ENCODE assay signal across 14 cellular contexts in genomic region chr19:6587998-6588507, GRCh38. TPM values are rescaled to one million over a fixed set of nuclear protein-coding genes. Genes with fewer than 3 reads are reported as not detected.
DNase-seq lines count a peak whose midpoint lies in the region; ATAC-seq, FAIRE-seq and TF ChIP-seq lines count a peak whose summit lies in the region.
"Had no signal": no experiment of that assay in that cellular context is flagged by ENCODE, and none has a peak within 500 bp of the region (broad histone marks: within the 10 kb centered on the region; RNA-seq: fewer than 3 reads in every experiment).

No MANE protein-coding gene starts in this region.

- H3K36me3 Mint-ChIP-seq in MCF 10A (ENCODE audit: insufficient read depth, unreplicated experiment) = peaks cover 36% of the 10 kb centered on the region
- H3K36me3 Mint-ChIP-seq: mesothelial cell of epicardium had no signal

- H3K4me1 ChIP-seq in mammary epithelial cell (ENCODE audit: insufficient read depth, low read length) (peaks cover 18% of the 10 kb centered on the region), OCI-LY1 (ENCODE audit: insufficient read depth, low read length, severe bottlenecking) (peaks cover 42% of the 10 kb centered on the region), H1 (replicated peaks in 1 of 4; ENCODE audit: control insufficient read depth in 3 of 4, insufficient read depth in 4 of 4, low read length in 3 of 4) (peaks cover 0 to 16% (median 8%) of the 10 kb centered on the region in 4 experiments)
- H3K4me1 ChIP-seq: breast epithelium had no signal

- H4K5ac ChIP-seq in H1 (ENCODE audit: insufficient read length, low read depth, low read length) = no peak overlapping the region

- no peak overlapping the region; the same call in 1 of the 2 replicates for H3K18ac ChIP-seq in H1 (ENCODE audit: extremely low read depth, low read length)

- intact Hi-C loops in mammary epithelial cell (cut with micrococcal nuclease) = loop anchor here (2.0 kb wide), 1 partner anchor 45 kb away; no protein-coding TSS in a partner anchor
- intact Hi-C loops in MCF 10A (cut with micrococcal nuclease) = no loop called here

- H3K36me3 ChIP-seq in mammary epithelial cell (ENCODE audit: insufficient read depth, low read length) (no peaks in the 10 kb centered on the region), OCI-LY1 (ENCODE audit: insufficient read depth, low read length) (peaks cover 66% of the 10 kb centered on the region), H1 (ENCODE audit: control insufficient read depth in 2 of 4, insufficient read depth in 4 of 4, low read length in 3 of 4) (no peaks in the 10 kb centered on the region)
- H3K36me3 ChIP-seq: breast epithelium had no signal

- H3K14ac ChIP-seq in H1 (ENCODE audit: insufficient read length) = no peak overlapping the region

- CTCF ChIA-PET in mammary epithelial cell (lab: Charles Lee; ENCODE audit: low non-redundant PET) = no interaction called here
- CTCF ChIA-PET in MCF 10A (lab: Yijun Ruan, JAX) = interaction anchor here (0.6 kb wide), 1 partner anchor 276 kb away, joined by 4 read pairs; no protein-coding TSS in a partner anchor
- CTCF ChIA-PET in H1 (lab: Charles Lee; ENCODE audit: partially characterized antibody) = interaction anchor here (0.8 to 1.7 kb wide), 6 partner anchors 15 to 53 kb away, joined by 3 to 8 read pairs (median 3); no protein-coding TSS in a partner anchor

- dilution Hi-C loops in mammary epithelial cell (cut with HindIII; ENCODE audit: low sequenced_read_pairs) = loop anchor here (5.0 kb wide), 1 partner anchor 51 kb away; no protein-coding TSS in a partner anchor

- in situ Hi-C loops in mammary epithelial cell (cut with MboI; ENCODE audit: low sequenced_read_pairs in 2 of 2) = no loop called here

- POLR2A ChIA-PET in MCF 10A (lab: Yijun Ruan, JAX) (interaction anchor here (0.8 to 2.3 kb wide), 2 partner anchors 10 to 12 kb away, joined by 3 to 5 read pairs; no protein-coding TSS in a partner anchor), H1 (lab: Charles Lee; ENCODE audit: partially characterized antibody) (interaction anchor here (0.8 to 4.3 kb wide), 4 partner anchors 36 to 150 kb away, joined by 3 to 72 read pairs (median 5); partner anchors contain the start of genes GPR108 and TNFSF9)

- no peak overlapping the region for H3K4ac ChIP-seq in H1 (replicated peaks; ENCODE audit: insufficient read length, low read depth, low read length)

- H3K9ac ChIP-seq in mammary epithelial cell (ENCODE audit: insufficient read depth, low read length) (no peak overlapping the region), OCI-LY1 (ENCODE audit: low read length) (peak overlapping the region; percentile 99), H1 (replicated peaks in 1 of 4; ENCODE audit: extremely low read depth in 1 of 4, low read depth in 3 of 4, low read length in 3 of 4) (no peak overlapping the region)
- H3K9ac ChIP-seq: GM23248 had no signal

- no peak overlapping the region for H3K4me3 ChIP-seq in mammary epithelial cell (replicated peaks in 1 of 3; ENCODE audit: insufficient read depth in 1 of 3, low read depth in 2 of 3, low read length in 3 of 3)
- peak overlapping the region; percentile 91 for H3K4me3 ChIP-seq in OCI-LY1 (ENCODE audit: low read depth, low read length, poor library complexity, severe bottlenecking)
- H3K4me3 ChIP-seq in H1 (ENCODE audit: extremely low read depth in 1 of 4, insufficient read depth in 2 of 4, low read depth in 3 of 4, low read length in 4 of 4) = peak overlapping the region; percentile 54 to 66 (median 58); a peak in 5 of 8 replicates

- no peak overlapping the region for H4K8ac ChIP-seq in H1 (ENCODE audit: extremely low read depth, insufficient read depth, low read length)

- no peaks in the 10 kb centered on the region for H3K9me2 ChIP-seq in OCI-LY1 (ENCODE audit: low read depth, low read length)

- H2AFZ ChIP-seq in mammary epithelial cell (ENCODE audit: low read depth, low read length) (no peak overlapping the region), OCI-LY1 (ENCODE audit: low read length) (no peak overlapping the region), H1 (ENCODE audit: low read length) (no peak overlapping the region)

- no peak overlapping the region for H3K27ac Mint-ChIP-seq in MCF 10A (ENCODE audit: low read depth, unreplicated experiment)
- H3K27ac Mint-ChIP-seq in stimulated activated naive CD8-positive, alpha-beta T cell treated with anti-CD3 and anti-CD28 coated beads, Interleukin-15, amount 100 ng/mL, for 72 hours = peak overlapping the region in 1 of 2 donors; percentile 54
- H3K27ac Mint-ChIP-seq: mesothelial cell of epicardium had no signal

- H2AK5ac ChIP-seq in H1 (ENCODE audit: low read depth, low read length) = no peak overlapping the region

- H3K27ac ChIP-seq in mammary epithelial cell (ENCODE audit: insufficient read depth, low read depth, low read length) = no peak overlapping the region
- peak overlapping the region; percentile 97 for H3K27ac ChIP-seq in OCI-LY1 (ENCODE audit: low read depth, low read length, poor library complexity, severe bottlenecking)
- no peak overlapping the region for H3K27ac ChIP-seq in H1 (ENCODE audit: low read depth, low read length)
- H3K27ac ChIP-seq: breast epithelium, GM23248 had no signal

- H3K9me3 ChIP-seq in mammary epithelial cell (replicated peaks; ENCODE audit: insufficient read depth, low read length) (no peaks in the 10 kb centered on the region), OCI-LY1 (ENCODE audit: low read length) (no peaks in the 10 kb centered on the region), H1 (ENCODE audit: insufficient read depth in 2 of 2, low read depth in 1 of 2, low read length in 1 of 2) (no peaks in the 10 kb centered on the region; a peak in 1 of 4 replicates)
- H3K9me3 ChIP-seq: breast epithelium had no signal

- 0 out of 2 replicates have a peak, but pooled peaks cover under 1% of the 10 kb centered on the region for H3F3A ChIP-seq in OCI-LY1 (ENCODE audit: insufficient read depth, low read length)

- no peak for FAIRE-seq in H1 (lab: Jason Lieb, UNC)

- H3K23me2 ChIP-seq in H1 (ENCODE audit: low read depth, low read length) = peaks cover 17% of the 10 kb centered on the region

- peak overlapping the region; percentile 96 for H3K4me2 ChIP-seq in mammary epithelial cell (ENCODE audit: insufficient read depth, low read depth, low read length)
- peak overlapping the region; percentile 79 for H3K4me2 ChIP-seq in OCI-LY1 (ENCODE audit: low read length)
- peak overlapping the region; percentile 74 to 96 for H3K4me2 ChIP-seq in H1 (ENCODE audit: insufficient read depth in 1 of 2, low read depth in 2 of 2, low read length in 2 of 2)

- no peaks in the 10 kb centered on the region for H3K27me3 Mint-ChIP-seq in MCF 10A (ENCODE audit: insufficient read depth, unreplicated experiment)
- H3K27me3 Mint-ChIP-seq in stimulated activated naive CD8-positive, alpha-beta T cell treated with anti-CD3 and anti-CD28 coated beads, Interleukin-15, amount 100 ng/mL, for 72 hours = peaks cover 52% of the 10 kb centered on the region

- DNase-seq in mammary epithelial cell = no peak
- no peak for DNase-seq in MCF 10A (ENCODE audit: unreplicated experiment)
- peak in 1 of 2 experiments; percentile 45 for DNase-seq in H1 (ENCODE audit: low read depth in 1 of 2, low spot score in 2 of 2)
- DNase-seq in stimulated activated naive CD8-positive, alpha-beta T cell treated with anti-CD3 and anti-CD28 coated beads, Interleukin-15, amount 100 ng/mL, for 72 hours = no peak
- no peak for DNase-seq in GM20000 (ENCODE audit: low spot score)
- DNase-seq: NCI-H1930; stimulated activated CD4-positive, alpha-beta T cell treated with anti-CD3 and anti-CD28 coated beads, Interleukin-2, amount 100 ng/mL, for 48 hours; T1000 had no signal

- H3K9me3 Mint-ChIP-seq in MCF 10A (ENCODE audit: unreplicated experiment) = no peaks in the 10 kb centered on the region
- no peaks in the 10 kb centered on the region for H3K9me3 Mint-ChIP-seq in stimulated activated naive CD8-positive, alpha-beta T cell treated with anti-CD3 and anti-CD28 coated beads, Interleukin-15, amount 100 ng/mL, for 72 hours
- H3K9me3 Mint-ChIP-seq: mesothelial cell of epicardium had no signal

- no peaks in the 10 kb centered on the region for H3K27me3 ChIP-seq in mammary epithelial cell (ENCODE audit: insufficient read depth, low read length)
- H3K27me3 ChIP-seq in OCI-LY1 (ENCODE audit: insufficient read depth, low read length) = no peaks in the 10 kb centered on the region
- peaks cover 29 to 64% (median 58%) of the 10 kb centered on the region in 4 experiments for H3K27me3 ChIP-seq in H1 (replicated peaks in 1 of 4; ENCODE audit: control insufficient read depth in 3 of 4, extremely low read depth in 1 of 4, insufficient read depth in 3 of 4, low read length in 3 of 4)

- TF ChIP-seq CTCF in mammary epithelial cell (conservative IDR thresholded peaks at IDR 0.05 in 1 of 2, IDR thresholded peaks at IDR 0.05 in 1 of 2; ENCODE audit: extremely low read depth in 1 of 2, insufficient read depth in 1 of 2, low read depth in 1 of 2, low read length in 2 of 2) (no peak), MCF 10A (IDR thresholded peaks at IDR 0.05; ENCODE audit: unreplicated experiment) (no peak), OCI-LY1 (IDR thresholded peaks at IDR 0.05; ENCODE audit: low read length) (no peak), H1 (IDR thresholded peaks at IDR 0.05; ENCODE audit: control extremely low read depth in 1 of 3, insufficient read depth in 1 of 3, low read depth in 1 of 3, low read length in 3 of 3) (no peak), GM20000 (IDR thresholded peaks at IDR 0.05; ENCODE audit: extremely low read depth, missing control alignments) (no peak)

- 48% methylated on average over 9 of the region's 9 CpGs for WGBS in mammary epithelial cell (ENCODE audit: low coverage, missing lambda C conversion rate)
- WGBS in H1 (ENCODE audit: extremely low coverage in 1 of 2, insufficient coverage in 1 of 2, insufficient read length in 1 of 2, insufficient replicate concordance in 2 of 2, low coverage in 1 of 2, low lambda C conversion rate in 2 of 2, missing lambda C conversion rate in 1 of 2), 2 experiments = 7% methylated on average over 9 of the region's 9 CpGs; no CpG with 5 or more reads in 1 of the 2 experiments

- no peak overlapping the region for H2BK20ac ChIP-seq in H1 (ENCODE audit: low read length)

- no peak overlapping the region for H2BK120ac ChIP-seq in H1 (replicated peaks; ENCODE audit: low read depth, low read length)

- ATAC-seq in stimulated activated naive CD8-positive, alpha-beta T cell treated with anti-CD3 and anti-CD28 coated beads, Interleukin-15, amount 100 ng/mL, for 72 hours = peak; percentile 26
- ATAC-seq in GM18502 (IDR thresholded peaks at IDR 0.05; ENCODE audit: poor library complexity, unreplicated experiment) = no peak
- no peak for ATAC-seq in GM18520 (IDR thresholded peaks at IDR 0.05; ENCODE audit: unreplicated experiment)

- no peak overlapping the region for H3K56ac ChIP-seq in H1 (replicated peaks; ENCODE audit: insufficient read length, low read depth, low read length)

- no peak overlapping the region for H3K23ac ChIP-seq in H1 (ENCODE audit: insufficient read length)

- BruUV-seq in mammary epithelial cell (replicated peaks; lab: Mats Ljungman, UMichigan) (no TSS peak), MCF 10A (replicated peaks; lab: Mats Ljungman, UMichigan) (no TSS peak)

- TF ChIP-seq POLR2A in H1 (IDR thresholded peaks at IDR 0.05; ENCODE audit: control extremely low read depth in 1 of 2, low read depth in 2 of 2, low read length in 2 of 2) = no peak

- H2BK15ac ChIP-seq in H1 (ENCODE audit: low read length) = no peak overlapping the region

- no peak overlapping the region for H3K4me3 Mint-ChIP-seq in MCF 10A (ENCODE audit: unreplicated experiment)
- peak overlapping the region; percentile 85 to 96 for H3K4me3 Mint-ChIP-seq in stimulated activated naive CD8-positive, alpha-beta T cell treated with anti-CD3 and anti-CD28 coated beads, Interleukin-15, amount 100 ng/mL, for 72 hours

- H3K4me1 Mint-ChIP-seq in MCF 10A (ENCODE audit: insufficient read depth, unreplicated experiment) = peaks cover 39% of the 10 kb centered on the region
- peaks cover 64% of the 10 kb centered on the region for H3K4me1 Mint-ChIP-seq in stimulated activated naive CD8-positive, alpha-beta T cell treated with anti-CD3 and anti-CD28 coated beads, Interleukin-15, amount 100 ng/mL, for 72 hours

- no peak overlapping the region for H4K91ac ChIP-seq in H1 (replicated peaks; ENCODE audit: insufficient read length, low read length)

- H2BK12ac ChIP-seq in H1 (ENCODE audit: low read depth, low read length) = no peak overlapping the region

- no peaks in the 10 kb centered on the region for H3K79me1 ChIP-seq in H1 (ENCODE audit: low read depth, low read length)

- H2BK5ac ChIP-seq in H1 (ENCODE audit: low read depth, low read length) = no peak overlapping the region

- H4K20me1 ChIP-seq in mammary epithelial cell (ENCODE audit: insufficient read depth, low read length) (no peaks in the 10 kb centered on the region), OCI-LY1 (ENCODE audit: insufficient read depth, low read length) (no peaks in the 10 kb centered on the region), H1 (replicated peaks in 1 of 2; ENCODE audit: control insufficient read depth in 1 of 2, insufficient read depth in 2 of 2, low read length in 2 of 2) (peaks cover 2 to 3% of the 10 kb centered on the region in 2 experiments)

- H3K79me2 ChIP-seq in mammary epithelial cell (ENCODE audit: insufficient read depth, low read length) (no peaks in the 10 kb centered on the region), OCI-LY1 (ENCODE audit: insufficient read depth, low read length) (peaks cover 5% of the 10 kb centered on the region; the same call in 1 of the 2 replicates), H1 (ENCODE audit: control insufficient read depth in 1 of 2, insufficient read depth in 2 of 2, low read length in 2 of 2) (no peaks in the 10 kb centered on the region)

- no peak for TF ChIP-seq RAD21 in H1 (IDR thresholded peaks at IDR 0.05 in 1 of 2, conservative IDR thresholded peaks at IDR 0.05 in 1 of 2; ENCODE audit: low read depth in 2 of 2, low read length in 2 of 2)

- TF ChIP-seq EP300 in H1 (IDR thresholded peaks at IDR 0.05; ENCODE audit: borderline replicate concordance in 1 of 2, low read depth in 2 of 2, low read length in 2 of 2) = no peak

RNA-seq across cellular contexts. Expression of gene CD70, which starts 2.9 kb away (rescaled TPM):
- total RNA-seq in mammary epithelial cell (1 to 10 TPM in 1 of 2 donors, not detected in 1; 4.4 TPM), MCF 10A (2022) (13.4 and 14.7 TPM in 2 replicates)
- polyA plus RNA-seq in mammary epithelial cell (28.9 TPM), H1 (2011; rRNA removed) (12.0 and 13.0 TPM in 2 replicates)
- polyA minus RNA-seq in mammary epithelial cell = 15.4 TPM
- 0.84 and 1.3 TPM in 2 replicates for total RNA-seq in H1 (2021; fragmentation: NEBNext Ultra II Directional; extraction: Animal tissue kit (Norgen Biotek cat#: 25700))
- 8.1 TPM for polyA plus RNA-seq in H1 (2011; cell fraction: cytosol; rRNA removed)
- 10.7 TPM for polyA plus RNA-seq in H1 (2011; cell fraction: nucleus; rRNA removed)
- polyA plus RNA-seq in H1 (2012, experiment 1 of 2) = 1.7 to 5.8 TPM (median 3.9 TPM) in 4 replicates
- 4.4 TPM for polyA plus RNA-seq in H1 (2012, experiment 2 of 2)
- 3.6 TPM for polyA plus RNA-seq in H1 (2013, experiment 1 of 2)
- 4.2 TPM for polyA plus RNA-seq in H1 (2013, experiment 2 of 2)
- polyA minus RNA-seq in H1 (2011; rRNA and poly(A)+ RNA removed) = 2.1 and 2.5 TPM in 2 replicates
- polyA minus RNA-seq in H1 (2011; cell fraction: cytosol; rRNA and poly(A)+ RNA removed) = 1.8 TPM
- polyA minus RNA-seq in H1 (2011; cell fraction: nucleus; rRNA and poly(A)+ RNA removed) = 2.3 TPM
- total RNA-seq: breast epithelium, GM23248, mesothelial cell of epicardium had no signal

RNA-seq across cellular contexts. Expression of gene TNFSF9, which starts 57.2 kb away (rescaled TPM):
- total RNA-seq in mammary epithelial cell = 10 to 100 TPM in 1 of 2 donors, 1 to 10 TPM in 1; 9.5 to 15.2 TPM
- polyA plus RNA-seq in mammary epithelial cell = 20.5 TPM
- polyA minus RNA-seq in mammary epithelial cell = 23.8 TPM
- 6.2 and 6.9 TPM in 2 replicates for total RNA-seq in MCF 10A (2022)
- 1.7 and 1.8 TPM in 2 replicates for total RNA-seq in H1 (2021; fragmentation: NEBNext Ultra II Directional; extraction: Animal tissue kit (Norgen Biotek cat#: 25700))
- 4.4 TPM in 2 replicates for polyA plus RNA-seq in H1 (2011; rRNA removed)
- polyA plus RNA-seq in H1 (2011; cell fraction: cytosol; rRNA removed) = 2.9 TPM
- polyA plus RNA-seq in H1 (2011; cell fraction: nucleus; rRNA removed) = 2.6 TPM
- polyA plus RNA-seq in H1 (2012, experiment 1 of 2) = 2.6 to 3.2 TPM (median 3.1 TPM) in 4 replicates
- 3.1 TPM for polyA plus RNA-seq in H1 (2012, experiment 2 of 2)
- 8.5 TPM for polyA plus RNA-seq in H1 (2013, experiment 1 of 2)
- 10.1 TPM for polyA plus RNA-seq in H1 (2013, experiment 2 of 2)
- 1.1 and 1.3 TPM in 2 replicates for polyA minus RNA-seq in H1 (2011; rRNA and poly(A)+ RNA removed)
- polyA minus RNA-seq in H1 (2011; cell fraction: cytosol; rRNA and poly(A)+ RNA removed) = 3.4 TPM
- polyA minus RNA-seq in H1 (2011; cell fraction: nucleus; rRNA and poly(A)+ RNA removed) = 5.8 TPM

Comparison
In these comparisons a context has a peak if more than half of its experiments do, and no peak if none do; other contexts are left out.
1. H3K4me3 ChIP-seq: peak in OCI-LY1 (single experiment) and H1 (4 of 4); none in mammary epithelial cell (0 of 3).
2. Peak in every context shown above with its lines, with median percentiles within 50 percentile points of each other: H3K4me2 ChIP-seq.